In genomic region chr1:167424038-167424619, GRCh38 we compare ENCODE assay signal across 19 cellular contexts.
A peak's percentile ranks its signal among the peaks of the same experiment; 100 is the strongest.
DNase-seq lines count a peak whose midpoint lies in the region; ATAC-seq, FAIRE-seq and TF ChIP-seq lines count a peak whose summit lies in the region.
"Had no signal": no experiment of that assay in that cellular context is flagged by ENCODE, and none has a peak within 500 bp of the region (broad histone marks: within the 10 kb centered on the region; RNA-seq: fewer than 3 reads in every experiment).

No MANE protein-coding gene starts in this region.

- H3F3A ChIP-seq in GM23338 (replicated peaks; ENCODE audit: low read depth), result no peaks in the 10 kb centered on the region

- H3K27ac ChIP-seq in GM23338 (ENCODE audit: low read depth), result no peak overlapping the region

- H4K20me1 ChIP-seq in GM23338 (replicated peaks; ENCODE audit: insufficient read depth), result no peaks in the 10 kb centered on the region; the same call in 1 of the 2 replicates

- no peak for DNase-seq in GM23338 (ENCODE audit: low spot score)
- DNase-seq in bronchial epithelial cell (ENCODE audit: low read depth), result peak; percentile 73
- DNase-seq in islet precursor cell, result peak; percentile 36
- no peak for DNase-seq in stimulated activated effector memory CD8-positive, alpha-beta T cell treated with anti-CD3 and anti-CD28 coated beads, Interleukin-12 subunit alpha, Interleukin-12 subunit beta, amount 100 ng/mL, for 72 hours (ENCODE audit: low spot score in 2 of 2)
- DNase-seq in activated CD4-positive, alpha-beta T cell treated with anti-CD3 and anti-CD28 coated beads for 1 hour, result no peak
- no peak for DNase-seq in NCI-H748 (lab: John Stamatoyannopoulos, UW; ENCODE audit: unreplicated experiment)
- DNase-seq in activated CD4-positive, alpha-beta T cell treated with anti-CD3 and anti-CD28 coated beads for 36 hours, result no peak
- DNase-seq: Caco-2, DMS153, HFFc6, IMR-90, Kasumi-1, MM.1S, NCI-H1092 treated with DMSO at 0.1 percent for 48 hours, NCI-H2081 treated with DMSO at 0.1 percent for 48 hours, NCI-H524 had no signal

- 0 out of 2 replicates have a peak overlapping the region, but pooled peaks have one; percentile 46 for H3K27ac Mint-ChIP-seq in GM23338
- peak overlapping the region; percentile 94 for H3K27ac Mint-ChIP-seq in stimulated activated effector memory CD8-positive, alpha-beta T cell treated with anti-CD3 and anti-CD28 coated beads, Interleukin-12 subunit alpha, Interleukin-12 subunit beta, amount 100 ng/mL, for 72 hours
- no peak overlapping the region for H3K27ac Mint-ChIP-seq in activated CD4-positive, alpha-beta T cell treated with anti-CD3 and anti-CD28 coated beads for 36 hours
- H3K27ac Mint-ChIP-seq: HFFc6 had no signal

- peaks cover 11% of the 10 kb centered on the region; the same call in 2 of the 3 replicates for H3K36me3 Mint-ChIP-seq in GM23338 (ENCODE audit: low read depth)
- H3K36me3 Mint-ChIP-seq in stimulated activated effector memory CD8-positive, alpha-beta T cell treated with anti-CD3 and anti-CD28 coated beads, Interleukin-12 subunit alpha, Interleukin-12 subunit beta, amount 100 ng/mL, for 72 hours, result peaks cover 30% of the 10 kb centered on the region
- peaks cover 3% of the 10 kb centered on the region for H3K36me3 Mint-ChIP-seq in activated CD4-positive, alpha-beta T cell treated with anti-CD3 and anti-CD28 coated beads for 36 hours (ENCODE audit: low read depth)

- CTCF ChIA-PET in activated CD4-positive, alpha-beta T cell treated with anti-CD3 and anti-CD28 coated beads for 36 hours (lab: Charles Lee), result interaction anchor here (0.5 to 1.6 kb wide), 6 partner anchors 9 to 438 kb away, joined by 3 to 6 read pairs (median 4); no protein-coding TSS in a partner anchor

- H3K36me3 ChIP-seq in GM23338 (ENCODE audit: insufficient read depth) (no peaks in the 10 kb centered on the region), bronchial epithelial cell (ENCODE audit: control insufficient read depth, insufficient read depth, low read length) (no peaks in the 10 kb centered on the region)

- peaks cover 52% of the 10 kb centered on the region for H3K4me1 ChIP-seq in GM23338 (ENCODE audit: insufficient read depth)
- H3K4me1 ChIP-seq: Caco-2 had no signal

- H3K4me3 Mint-ChIP-seq in GM23338, result no peak overlapping the region
- no peak overlapping the region for H3K4me3 Mint-ChIP-seq in stimulated activated effector memory CD8-positive, alpha-beta T cell treated with anti-CD3 and anti-CD28 coated beads, Interleukin-12 subunit alpha, Interleukin-12 subunit beta, amount 100 ng/mL, for 72 hours
- H3K4me3 Mint-ChIP-seq in activated CD4-positive, alpha-beta T cell treated with anti-CD3 and anti-CD28 coated beads for 36 hours, result no peak overlapping the region
- H3K4me3 Mint-ChIP-seq: CD14-positive monocyte, HFFc6 had no signal

- H2AFZ ChIP-seq in GM23338, result no peak overlapping the region

- H3K27me3 ChIP-seq in GM23338 (ENCODE audit: insufficient read depth) (no peaks in the 10 kb centered on the region), bronchial epithelial cell (ENCODE audit: control insufficient read depth, insufficient read depth, low read length) (no peaks in the 10 kb centered on the region)

- H3K9me2 ChIP-seq in GM23338 (ENCODE audit: insufficient read depth), result no peaks in the 10 kb centered on the region

- H3K27me3 Mint-ChIP-seq in GM23338 (ENCODE audit: insufficient read depth, low read depth, poor library complexity), result peaks cover 9% of the 10 kb centered on the region
- no peaks in the 10 kb centered on the region for H3K27me3 Mint-ChIP-seq in activated CD4-positive, alpha-beta T cell treated with anti-CD3 and anti-CD28 coated beads for 36 hours

- no peaks in the 10 kb centered on the region for H3K79me2 ChIP-seq in GM23338 (replicated peaks; ENCODE audit: insufficient read depth)

- peak; percentile 19; the same call in 2 of the 3 replicates for ATAC-seq in GM23338
- ATAC-seq in stimulated activated effector memory CD8-positive, alpha-beta T cell treated with anti-CD3 and anti-CD28 coated beads, Interleukin-12 subunit alpha, Interleukin-12 subunit beta, amount 100 ng/mL, for 72 hours, result no peak
- no peak for ATAC-seq in activated CD4-positive, alpha-beta T cell treated with anti-CD3 and anti-CD28 coated beads for 36 hours
- ATAC-seq: Panc1 had no signal

- POLR2A ChIA-PET in activated CD4-positive, alpha-beta T cell treated with anti-CD3 and anti-CD28 coated beads for 36 hours (lab: Charles Lee), result interaction anchor here (0.6 kb wide), 1 partner anchor 24 kb away, joined by 3 read pairs; no protein-coding TSS in a partner anchor

- H3K4me2 ChIP-seq in GM23338, result no peak overlapping the region

- no peaks in the 10 kb centered on the region for H3K9me3 Mint-ChIP-seq in GM23338
- no peaks in the 10 kb centered on the region for H3K9me3 Mint-ChIP-seq in stimulated activated effector memory CD8-positive, alpha-beta T cell treated with anti-CD3 and anti-CD28 coated beads, Interleukin-12 subunit alpha, Interleukin-12 subunit beta, amount 100 ng/mL, for 72 hours
- no peaks in the 10 kb centered on the region for H3K9me3 Mint-ChIP-seq in activated CD4-positive, alpha-beta T cell treated with anti-CD3 and anti-CD28 coated beads for 36 hours (ENCODE audit: low read depth)
- H3K9me3 Mint-ChIP-seq: CD14-positive monocyte, HFFc6 had no signal

- H3K4me1 Mint-ChIP-seq in GM23338, result peaks cover 71% of the 10 kb centered on the region
- H3K4me1 Mint-ChIP-seq in stimulated activated effector memory CD8-positive, alpha-beta T cell treated with anti-CD3 and anti-CD28 coated beads, Interleukin-12 subunit alpha, Interleukin-12 subunit beta, amount 100 ng/mL, for 72 hours, result peaks cover 28% of the 10 kb centered on the region
- peaks cover 12% of the 10 kb centered on the region for H3K4me1 Mint-ChIP-seq in activated CD4-positive, alpha-beta T cell treated with anti-CD3 and anti-CD28 coated beads for 36 hours

- intact Hi-C loops in activated CD4-positive, alpha-beta T cell treated with anti-CD3 and anti-CD28 coated beads for 36 hours (cut with DNase I, micrococcal nuclease), result no loop called here

- H3K4me3 ChIP-seq in GM23338 (no peak overlapping the region), bronchial epithelial cell (ENCODE audit: low read depth, low read length) (no peak overlapping the region)

- TF ChIP-seq CTCF in GM23338 (conservative IDR thresholded peaks at IDR 0.05; ENCODE audit: low read depth in 2 of 2), result no peak
- no peak for TF ChIP-seq CTCF in bronchial epithelial cell (IDR thresholded peaks at IDR 0.05; ENCODE audit: insufficient read depth, low read length, severe bottlenecking)

- peak; percentile 82 for FAIRE-seq in bronchial epithelial cell (lab: Jason Lieb, UNC)
- FAIRE-seq: H1 had no signal

TF ChIP-seq in GM23338, 12 proteins besides CTCF, POLR2A, EP300 and RAD21 (continues in another document):
- TF ChIP-seq ZNF331 (CRISPR knock-in tag; IDR thresholded peaks at IDR 0.05; ENCODE audit: low read depth) (no peak), ZNF114 (CRISPR knock-in tag; IDR thresholded peaks at IDR 0.05) (no peak), JUNB (IDR thresholded peaks at IDR 0.05; ENCODE audit: unreplicated experiment) (no peak)

Comparison
In these comparisons a context has a peak if more than half of its experiments do, and no peak if none do; other contexts are left out.
1. DNase-seq: peak in bronchial epithelial cell (single experiment) and islet precursor cell (single experiment); none in GM23338 (single experiment), stimulated activated effector memory CD8-positive, alpha-beta T cell treated with anti-CD3 and anti-CD28 coated beads, Interleukin-12 subunit alpha, Interleukin-12 subunit beta, amount 100 ng/mL, for 72 hours (0 of 2), activated CD4-positive, alpha-beta T cell treated with anti-CD3 and anti-CD28 coated beads for 1 hour (single experiment), NCI-H748 (single experiment) and activated CD4-positive, alpha-beta T cell treated with anti-CD3 and anti-CD28 coated beads for 36 hours (single experiment).